ENCODE assay signal across 6 cellular contexts in the genomic region with DNA sequence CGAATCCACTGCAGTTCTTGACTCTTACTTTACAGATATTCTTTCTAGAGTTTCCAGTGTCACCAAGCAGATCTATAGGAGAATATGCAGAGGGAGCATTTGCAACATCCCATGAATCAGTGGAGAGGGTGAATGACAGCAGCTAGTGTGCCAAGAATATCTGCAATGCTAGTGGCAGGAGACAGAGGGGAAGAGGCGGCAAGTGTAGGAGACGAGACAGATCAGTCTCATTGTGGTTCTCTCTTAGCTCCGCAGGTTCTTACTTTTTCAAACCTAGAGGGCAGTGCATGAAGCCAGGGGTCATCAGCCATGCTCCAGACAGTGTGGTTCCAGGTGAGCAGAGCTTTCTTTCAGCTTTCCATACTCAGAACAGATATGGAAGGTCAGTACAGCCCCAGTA. TPM values are rescaled to one million over a fixed set of nuclear protein-coding genes. Genes with fewer than 3 reads are reported as not detected.
DNase-seq lines count a peak whose midpoint lies in the region; ATAC-seq and TF ChIP-seq lines count a peak whose summit lies in the region.

No MANE protein-coding gene starts in this region.

- H3K4me3 ChIP-seq in AG04449 (ENCODE audit: low read depth, low read length) (peak overlapping the region; percentile 82), OCI-LY7 (ENCODE audit: low read depth, low read length, poor library complexity, severe bottlenecking) (no peak overlapping the region), heart right ventricle (peak overlapping the region in 9 of 10 donors; percentile 71 to 94 (median 83)), upper lobe of left lung (peak overlapping the region; percentile 85 to 91 (median 88))

- H3K9me3 ChIP-seq in OCI-LY7 (ENCODE audit: low read length) (no peaks in the 10 kb centered on the region), heart right ventricle (no peaks in the 10 kb centered on the region), upper lobe of left lung (no peaks in the 10 kb centered on the region)

- H3K36me3 ChIP-seq in OCI-LY7 (ENCODE audit: insufficient read depth, low read length): no peaks in the 10 kb centered on the region
- peaks cover 0 to 44% (median 26%) of the 10 kb centered on the region in 9 donors for H3K36me3 ChIP-seq in heart right ventricle
- H3K36me3 ChIP-seq in upper lobe of left lung: peaks cover 0 to 35% (median 8%) of the 10 kb centered on the region in 4 donors

- H4K20me1 ChIP-seq in OCI-LY7 (ENCODE audit: insufficient read depth, low read length): no peaks in the 10 kb centered on the region

- H3K79me2 ChIP-seq in OCI-LY7 (ENCODE audit: insufficient read depth, low read depth, low read length): no peaks in the 10 kb centered on the region

- no peak for TF ChIP-seq EP300 in upper lobe of left lung (IDR thresholded peaks at IDR 0.05)

- H3K4me2 ChIP-seq in OCI-LY7 (ENCODE audit: low read length): peak overlapping the region; percentile 42; the same call in 1 of the 2 replicates

- DNase-seq in AG04449 (ENCODE audit: low read depth, low spot score) (no peak), OCI-LY7 (ENCODE audit: low spot score) (no peak), heart right ventricle (no peak), upper lobe of left lung (no peak), SW480 (ENCODE audit: low spot score) (no peak)

- TF ChIP-seq POLR2A in upper lobe of left lung (IDR thresholded peaks at IDR 0.05): no peak

- no peaks in the 10 kb centered on the region for H3K9me2 ChIP-seq in OCI-LY7 (ENCODE audit: insufficient read depth, low read length)

- CTCF ChIA-PET in AG04449 (lab: Yijun Ruan, JAX) (interaction anchor here (0.7 kb wide), 1 partner anchor 149 kb away, joined by 3 read pairs; no protein-coding TSS in a partner anchor), OCI-LY7 (lab: Charles Lee; ENCODE audit: unreplicated experiment) (no interaction called here)

- no TSS peak for BruUV-seq in OCI-LY7 (replicated peaks; lab: Mats Ljungman, UMichigan)

- no peak overlapping the region for H2AFZ ChIP-seq in OCI-LY7 (ENCODE audit: low read length)

- H3K27ac ChIP-seq in OCI-LY7 (ENCODE audit: low read depth, low read length, poor library complexity, severe bottlenecking) (no peak overlapping the region), heart right ventricle (peak overlapping the region in 6 of 10 donors; percentile 71 to 92 (median 76)), upper lobe of left lung (peak overlapping the region in 2 of 4 donors; percentile 86 to 89)

- H3K27me3 ChIP-seq in heart right ventricle (no peaks in the 10 kb centered on the region), upper lobe of left lung (no peaks in the 10 kb centered on the region)

- intact Hi-C loops in OCI-LY7 (cut with micrococcal nuclease; ENCODE audit: unreplicated experiment) (no loop called here), heart right ventricle (cut with DNase I) (loop anchor here in 4 of 10 donors (2.0 to 10.0 kb wide), 3 partner anchors 45 to 47 kb away; partner anchors contain the start of gene ZNF621 (in 4 of the 4))

- POLR2A ChIA-PET in AG04449 (lab: Yijun Ruan, JAX) (interaction anchor here (0.7 to 1.6 kb wide), 4 partner anchors 16 to 47 kb away, joined by 3 to 5 read pairs (median 4); partner anchors contain the start of genes RPL14 and ZNF621), OCI-LY7 (lab: Charles Lee) (interaction anchor here (1.0 to 1.6 kb wide), 3 partner anchors 17 to 46 kb away, joined by 3 to 6 read pairs (median 4); no protein-coding TSS in a partner anchor)

- peak in 6 of 8 donors; percentile 13 to 46 (median 38) for ATAC-seq in heart right ventricle
- peak in 1 of 2 donors; percentile 2 for ATAC-seq in upper lobe of left lung (ENCODE audit: low FRiP score in 2 of 2)
- no peak for ATAC-seq in HG03025 (IDR thresholded peaks at IDR 0.05; ENCODE audit: low FRiP score, unreplicated experiment)

- 33 to 36% methylated on average over 4 of the region's 4 CpGs for WGBS in heart right ventricle, 2 donors
- WGBS in upper lobe of left lung, 2 donors: 51 to 60% methylated on average over 4 of the region's 4 CpGs

- TF ChIP-seq CTCF in AG04449 (IDR thresholded peaks at IDR 0.05; ENCODE audit: insufficient read depth, low read length, missing control alignments) (no peak), OCI-LY7 (conservative IDR thresholded peaks at IDR 0.05; ENCODE audit: low read length) (no peak), heart right ventricle (IDR thresholded peaks at IDR 0.05) (no peak), upper lobe of left lung (IDR thresholded peaks at IDR 0.05) (no peak)

- H3K4me1 ChIP-seq in OCI-LY7 (ENCODE audit: insufficient read depth, low read length, poor library complexity, severe bottlenecking) (no peaks in the 10 kb centered on the region), heart right ventricle (peaks cover 0 to 17% (median 11%) of the 10 kb centered on the region in 9 donors), upper lobe of left lung (peaks cover 7 to 11% (median 10%) of the 10 kb centered on the region in 4 donors)

RNA-seq across cellular contexts. Expression of gene ZNF619, which starts 0.7 kb away (rescaled TPM):
- 0.10 and 0.16 TPM in 2 replicates for total RNA-seq in OCI-LY7 (2014; rRNA removed; shearing (Covaris generic))
- total RNA-seq in OCI-LY7 (2022) (0.80 and 1.3 TPM in 2 replicates), heart right ventricle (1 to 10 TPM; 3.0 to 6.1 (median 5.0) TPM), upper lobe of left lung (10 to 100 TPM in 1 of 6 donors, 1 to 10 TPM in 5; 4.4 to 10.5 (median 5.9) TPM)
- 1 to 10 TPM; 1.0 to 1.7 TPM for polyA plus RNA-seq in heart right ventricle

RNA-seq across cellular contexts. Expression of gene RPL14, which starts 20.5 kb away (rescaled TPM):
- 943 and 1,275 TPM in 2 replicates for total RNA-seq in OCI-LY7 (2014; rRNA removed; shearing (Covaris generic))
- 2,858 and 3,153 TPM in 2 replicates for total RNA-seq in OCI-LY7 (2022)
- 1,000 to 10,000 TPM in 5 of 10 donors, 100 to 1,000 TPM in 5; 882 to 1,323 (median 991) TPM for total RNA-seq in heart right ventricle
- 1,000 to 10,000 TPM; 1,415 to 1,433 TPM for polyA plus RNA-seq in heart right ventricle
- 1,000 to 10,000 TPM in 2 of 6 donors, 100 to 1,000 TPM in 4; 173 to 1,676 (median 348) TPM for total RNA-seq in upper lobe of left lung

RNA-seq across cellular contexts. Expression of gene ZNF620, which starts 28.2 kb away (rescaled TPM):
- total RNA-seq in OCI-LY7 (2014; rRNA removed; shearing (Covaris generic)): not detected in 2 replicates
- total RNA-seq in OCI-LY7 (2022) (0.27 and 0.65 TPM in 2 replicates), heart right ventricle (1 to 10 TPM; 1.3 to 3.6 (median 2.7) TPM), upper lobe of left lung (1 to 10 TPM; 2.1 to 9.6 (median 5.3) TPM)
- 1 to 10 TPM; 1.4 to 1.9 TPM for polyA plus RNA-seq in heart right ventricle

RNA-seq across cellular contexts. Expression of gene ZNF621, which starts 47.1 kb away (rescaled TPM):
- total RNA-seq in OCI-LY7 (2014; rRNA removed; shearing (Covaris generic)): 4.8 and 5.0 TPM in 2 replicates
- 19.6 and 22.0 TPM in 2 replicates for total RNA-seq in OCI-LY7 (2022)
- total RNA-seq in heart right ventricle: 10 to 100 TPM in 6 of 10 donors, 1 to 10 TPM in 4; 8.9 to 14.6 (median 10.5) TPM
- 10 to 100 TPM in 1 of 2 donors, 1 to 10 TPM in 1; 5.5 to 13.7 TPM for polyA plus RNA-seq in heart right ventricle
- 10 to 100 TPM; 14.3 to 39.8 (median 17.6) TPM for total RNA-seq in upper lobe of left lung
